ENCODE assay signal across 1 cellular context in genomic region chr6:18034798-18035202, GRCh38.
TF ChIP-seq lines count a peak whose summit lies in the region.

No MANE protein-coding gene starts in this region.

TF ChIP-seq in HepG2, 621 proteins besides CTCF, POLR2A, EP300 and RAD21 (continued from another document and continues in another):
- TF ChIP-seq PAXIP1 (CRISPR knock-in tag; conservative IDR thresholded peaks at IDR 0.05) (peak; percentile 33), ZSCAN25 (CRISPR knock-in tag; IDR thresholded peaks at IDR 0.05) (no peak), SMYD3 (CRISPR knock-in tag; IDR thresholded peaks at IDR 0.05) (no peak), ZNF552 (CRISPR knock-in tag; IDR thresholded peaks at IDR 0.05; ENCODE audit: borderline replicate concordance) (no peak), REPIN1 (CRISPR knock-in tag; IDR thresholded peaks at IDR 0.05; ENCODE audit: borderline replicate concordance, low read depth) (no peak), PITX1 (CRISPR knock-in tag; IDR thresholded peaks at IDR 0.05) (no peak), HMG20A (CRISPR knock-in tag; IDR thresholded peaks at IDR 0.05; ENCODE audit: borderline replicate concordance) (0 out of 2 replicates have a peak, but pooled peaks have one; percentile 61), ZNF75D (CRISPR knock-in tag; IDR thresholded peaks at IDR 0.05; ENCODE audit: borderline replicate concordance) (no peak), SALL1 (CRISPR knock-in tag; IDR thresholded peaks at IDR 0.05) (peak; percentile 62), UBTF (CRISPR knock-in tag; IDR thresholded peaks at IDR 0.05) (no peak), KIAA2018 (CRISPR knock-in tag; IDR thresholded peaks at IDR 0.05; ENCODE audit: borderline replicate concordance) (no peak), FOXJ3 (CRISPR knock-in tag; IDR thresholded peaks at IDR 0.05; ENCODE audit: borderline replicate concordance) (peak; percentile 42; the same call in 1 of the 2 replicates), EED (CRISPR knock-in tag; IDR thresholded peaks at IDR 0.05) (no peak), MLX (CRISPR knock-in tag; IDR thresholded peaks at IDR 0.05) (no peak), SNAI1 (CRISPR knock-in tag; IDR thresholded peaks at IDR 0.05; ENCODE audit: borderline replicate concordance) (no peak), ZNF883 (CRISPR knock-in tag; IDR thresholded peaks at IDR 0.05; ENCODE audit: not compliant biosample characterization) (no peak), ZSCAN5A (CRISPR knock-in tag; IDR thresholded peaks at IDR 0.05; ENCODE audit: borderline replicate concordance) (no peak), ZNF441 (CRISPR knock-in tag; IDR thresholded peaks at IDR 0.05; ENCODE audit: borderline replicate concordance) (peak; percentile 71; the same call in 1 of the 2 replicates), ZNF740 (CRISPR knock-in tag; IDR thresholded peaks at IDR 0.05) (no peak), XRCC5 (optimal IDR thresholded peaks at IDR 0.05; ENCODE audit: low read length) (no peak), ATF5 (CRISPR knock-in tag; IDR thresholded peaks at IDR 0.05; ENCODE audit: low read depth) (no peak), LRRFIP1 (CRISPR knock-in tag; conservative IDR thresholded peaks at IDR 0.05) (no peak), MAFF (IDR thresholded peaks at IDR 0.05; ENCODE audit: low read depth, low read length) (peak; percentile 72), NCOR1 (IDR thresholded peaks at IDR 0.05; ENCODE audit: borderline replicate concordance, low read length) (peak; percentile 72; the same call in 1 of the 2 replicates), SAFB2 (CRISPR knock-in tag; IDR thresholded peaks at IDR 0.05; ENCODE audit: borderline replicate concordance, low read depth) (no peak), BRCA1 (CRISPR knock-in tag; IDR thresholded peaks at IDR 0.05) (no peak), DZIP1 (CRISPR knock-in tag; IDR thresholded peaks at IDR 0.05) (no peak), RXRA (CRISPR knock-in tag; IDR thresholded peaks at IDR 0.05) (no peak), PHB2 (IDR thresholded peaks at IDR 0.05; ENCODE audit: partially characterized antibody) (no peak), ZNF7 (CRISPR knock-in tag; IDR thresholded peaks at IDR 0.05) (no peak), KDM1A (CRISPR knock-in tag; IDR thresholded peaks at IDR 0.05) (no peak), U2AF2 (IDR thresholded peaks at IDR 0.05; ENCODE audit: low read depth, low read length) (no peak), CBX2 (IDR thresholded peaks at IDR 0.05; ENCODE audit: low read depth, low read length) (no peak), CBX2 (CRISPR knock-in tag; IDR thresholded peaks at IDR 0.05; ENCODE audit: low read depth) (no peak)
